8 cellular contexts compared by ENCODE assay signal in genomic region chr6:87699576-87699975, GRCh38. TPM values are rescaled to one million over a fixed set of nuclear protein-coding genes. Genes with fewer than 3 reads are reported as not detected.
A peak's percentile ranks its signal among the peaks of the same experiment; 100 is the strongest.
DNase-seq lines count a peak whose midpoint lies in the region; ATAC-seq and TF ChIP-seq lines count a peak whose summit lies in the region.

No MANE protein-coding gene starts in this region.

- H3K27me3 ChIP-seq in SJSA1 (replicated peaks) (no peaks in the 10 kb centered on the region), fibroblast of lung (ENCODE audit: control insufficient read depth, insufficient read depth, low read length) (no peaks in the 10 kb centered on the region), rectal smooth muscle tissue (ENCODE audit: control insufficient read depth, insufficient read depth, low read length) (no peaks in the 10 kb centered on the region)

- H3K4me2 ChIP-seq in fibroblast of lung (ENCODE audit: extremely low read depth, insufficient read depth, low read length): peak overlapping the region; percentile 94

- H3K9ac ChIP-seq in fibroblast of lung (ENCODE audit: insufficient read depth, low read length): no peak overlapping the region
- H3K9ac ChIP-seq in rectal smooth muscle tissue (ENCODE audit: low read length): no peak overlapping the region

- H3K4me3 ChIP-seq in GM12865 (ENCODE audit: low read depth, low read length) (peak overlapping the region; percentile 98), SJSA1 (peak overlapping the region; percentile 76), fibroblast of lung (replicated peaks in 1 of 4; ENCODE audit: control extremely low read depth in 1 of 4, insufficient read depth in 1 of 4, low read depth in 3 of 4, low read length in 4 of 4) (peak overlapping the region; percentile 90 to 99 (median 93)), rectal smooth muscle tissue (ENCODE audit: low read length) (peak overlapping the region; percentile 98)

- H3K27ac ChIP-seq in SJSA1 (no peak overlapping the region), fibroblast of lung (ENCODE audit: insufficient read depth, low read length) (no peak overlapping the region), rectal smooth muscle tissue (ENCODE audit: low read depth, low read length) (no peak overlapping the region)

- no peak overlapping the region for H2AFZ ChIP-seq in fibroblast of lung (ENCODE audit: low read length)

- H3K36me3 ChIP-seq in SJSA1: peaks cover 20% of the 10 kb centered on the region
- H3K36me3 ChIP-seq in fibroblast of lung (ENCODE audit: control insufficient read depth, insufficient read depth, low read length): no peaks in the 10 kb centered on the region
- peaks cover 2% of the 10 kb centered on the region for H3K36me3 ChIP-seq in rectal smooth muscle tissue (ENCODE audit: control insufficient read depth, insufficient read depth, low read length)

- TF ChIP-seq CTCF in GM12865 (IDR thresholded peaks at IDR 0.05; ENCODE audit: insufficient read depth, low read depth, low read length, missing control alignments) (no peak), fibroblast of lung (conservative IDR thresholded peaks at IDR 0.05 in 1 of 2, IDR thresholded peaks at IDR 0.05 in 1 of 2; ENCODE audit: low read depth in 1 of 2, low read length in 2 of 2) (no peak)

- H3K79me2 ChIP-seq in fibroblast of lung (ENCODE audit: control insufficient read depth, insufficient read depth, low read length): peaks cover 73% of the 10 kb centered on the region

- ATAC-seq in GM21825 (IDR thresholded peaks at IDR 0.05; ENCODE audit: unreplicated experiment) (no peak), HG02610 (IDR thresholded peaks at IDR 0.05; ENCODE audit: unreplicated experiment) (no peak), GM19467 (IDR thresholded peaks at IDR 0.05; ENCODE audit: unreplicated experiment) (no peak)

- H3K4me1 ChIP-seq in SJSA1 (replicated peaks) (peaks cover 16% of the 10 kb centered on the region), fibroblast of lung (ENCODE audit: control insufficient read depth, extremely low read depth, insufficient read depth, low read length) (peaks cover 2% of the 10 kb centered on the region), rectal smooth muscle tissue (ENCODE audit: control insufficient read depth, insufficient read depth, low read length) (peaks cover 13% of the 10 kb centered on the region)

- DNase-seq in GM12865 (ENCODE audit: low read depth): no peak
- DNase-seq in SJSA1 (ENCODE audit: low read depth in 1 of 2, low spot score in 2 of 2): no peak
- DNase-seq in fibroblast of lung (ENCODE audit: low read depth in 2 of 2): no peak
- no peak for DNase-seq in activated CD4-positive, alpha-beta T cell treated with anti-CD3 and anti-CD28 coated beads, Interleukin-2, amount 50 U/mL, for 4 hours

- H4K20me1 ChIP-seq in fibroblast of lung (ENCODE audit: control insufficient read depth, extremely low read depth, insufficient read depth, low read length): no peaks in the 10 kb centered on the region

- H3K9me3 ChIP-seq in SJSA1 (replicated peaks) (no peaks in the 10 kb centered on the region), fibroblast of lung (ENCODE audit: control insufficient read depth, insufficient read depth, low read depth, low read length) (no peaks in the 10 kb centered on the region)

RNA-seq across cellular contexts. Expression of gene AKIRIN2, which starts 2.5 kb away (rescaled TPM):
- 16.1 and 28.3 TPM in 2 replicates for total RNA-seq in SJSA1 (2014; rRNA removed; shearing (Covaris generic))
- total RNA-seq in fibroblast of lung: 20.0 and 33.7 TPM in 2 replicates
- polyA plus RNA-seq in fibroblast of lung: 34.4 and 41.0 TPM in 2 replicates
- 38.4 and 47.4 TPM in 2 replicates for polyA plus RNA-seq in fibroblast of lung (2012)
- polyA minus RNA-seq in fibroblast of lung (ENCODE audit: low replicate concordance): 13.6 TPM in 2 replicates
